Comparison of ENCODE assay signal across 12 cellular contexts in genomic region chr2:156339866-156340265, GRCh38. TPM values are rescaled to one million over a fixed set of nuclear protein-coding genes. Genes with fewer than 3 reads are reported as not detected.
DNase-seq lines count a peak whose midpoint lies in the region; ATAC-seq and TF ChIP-seq lines count a peak whose summit lies in the region.
"Had no signal": no experiment of that assay in that cellular context is flagged by ENCODE, and none has a peak within 500 bp of the region (broad histone marks: within the 10 kb centered on the region; RNA-seq: fewer than 3 reads in every experiment).

No MANE protein-coding gene starts in this region.

- no peak for TF ChIP-seq EP300 in suprapubic skin (IDR thresholded peaks at IDR 0.05)

- H3K36me3 Mint-ChIP-seq in activated naive CD4-positive, alpha-beta T cell treated with anti-CD3 and anti-CD28 coated beads, Interleukin-2, amount 10 ng/mL, durations not matched to agents 7 days and 5 days, result peaks cover 5% of the 10 kb centered on the region
- peaks cover 3% of the 10 kb centered on the region for H3K36me3 Mint-ChIP-seq in activated CD4-positive, alpha-beta memory T cell treated with anti-CD3 and anti-CD28 coated beads, Interleukin-2, amount 10 ng/mL, durations not matched to agents 7 days and 5 days (ENCODE audit: low read depth)
- H3K36me3 Mint-ChIP-seq in immature natural killer cell, result no peaks in the 10 kb centered on the region

- TF ChIP-seq CTCF in suprapubic skin (IDR thresholded peaks at IDR 0.05), result no peak

- TF ChIP-seq POLR2A in suprapubic skin (IDR thresholded peaks at IDR 0.05), result no peak

- WGBS in suprapubic skin, result 66% methylated on average over 3 of the region's 3 CpGs

- peak overlapping the region; percentile 100 for H3K27ac ChIP-seq in suprapubic skin

- no peak overlapping the region for H3K27ac Mint-ChIP-seq in activated naive CD4-positive, alpha-beta T cell treated with anti-CD3 and anti-CD28 coated beads, Interleukin-2, amount 10 ng/mL, durations not matched to agents 7 days and 5 days
- H3K27ac Mint-ChIP-seq in activated CD4-positive, alpha-beta memory T cell treated with anti-CD3 and anti-CD28 coated beads, Interleukin-2, amount 10 ng/mL, durations not matched to agents 7 days and 5 days, result peak overlapping the region; percentile 90
- H3K27ac Mint-ChIP-seq in immature natural killer cell, result peak overlapping the region; percentile 71 to 99 (median 96)

- no peaks in the 10 kb centered on the region for H3K9me3 Mint-ChIP-seq in activated naive CD4-positive, alpha-beta T cell treated with anti-CD3 and anti-CD28 coated beads, Interleukin-2, amount 10 ng/mL, durations not matched to agents 7 days and 5 days
- no peaks in the 10 kb centered on the region for H3K9me3 Mint-ChIP-seq in activated CD4-positive, alpha-beta memory T cell treated with anti-CD3 and anti-CD28 coated beads, Interleukin-2, amount 10 ng/mL, durations not matched to agents 7 days and 5 days
- no peaks in the 10 kb centered on the region for H3K9me3 Mint-ChIP-seq in immature natural killer cell

- H3K36me3 ChIP-seq in suprapubic skin, result no peaks in the 10 kb centered on the region
- H3K36me3 ChIP-seq: ovary had no signal

- peaks cover 27% of the 10 kb centered on the region for H3K4me1 ChIP-seq in suprapubic skin

- no peaks in the 10 kb centered on the region for H3K27me3 Mint-ChIP-seq in activated naive CD4-positive, alpha-beta T cell treated with anti-CD3 and anti-CD28 coated beads, Interleukin-2, amount 10 ng/mL, durations not matched to agents 7 days and 5 days
- H3K27me3 Mint-ChIP-seq in activated CD4-positive, alpha-beta memory T cell treated with anti-CD3 and anti-CD28 coated beads, Interleukin-2, amount 10 ng/mL, durations not matched to agents 7 days and 5 days, result no peaks in the 10 kb centered on the region
- peaks cover 24 to 32% (median 24%) of the 10 kb centered on the region in 3 donors for H3K27me3 Mint-ChIP-seq in immature natural killer cell (ENCODE audit: low read depth in 3 of 3)

- H3K4me1 Mint-ChIP-seq in activated naive CD4-positive, alpha-beta T cell treated with anti-CD3 and anti-CD28 coated beads, Interleukin-2, amount 10 ng/mL, durations not matched to agents 7 days and 5 days, result peaks cover 63% of the 10 kb centered on the region
- peaks cover 54% of the 10 kb centered on the region for H3K4me1 Mint-ChIP-seq in activated CD4-positive, alpha-beta memory T cell treated with anti-CD3 and anti-CD28 coated beads, Interleukin-2, amount 10 ng/mL, durations not matched to agents 7 days and 5 days
- H3K4me1 Mint-ChIP-seq in immature natural killer cell, result peaks cover 28 to 53% of the 10 kb centered on the region in 2 donors

- CTCF ChIA-PET in activated naive CD4-positive, alpha-beta T cell treated with anti-CD3 and anti-CD28 coated beads, Interleukin-2, amount 10 ng/mL, durations not matched to agents 7 days and 5 days (lab: Charles Lee), result interaction anchor here (1.9 to 2.2 kb wide), 2 partner anchors 60 to 249 kb away, joined by 6 to 7 read pairs; no protein-coding TSS in a partner anchor
- CTCF ChIA-PET in activated CD4-positive, alpha-beta memory T cell treated with anti-CD3 and anti-CD28 coated beads, Interleukin-2, amount 10 ng/mL, durations not matched to agents 7 days and 5 days (lab: Charles Lee), result interaction anchor here (2.0 kb wide), 1 partner anchor 60 kb away, joined by 10 read pairs; no protein-coding TSS in a partner anchor

- no peak overlapping the region for H3K4me3 ChIP-seq in suprapubic skin
- H3K4me3 ChIP-seq: ovary had no signal

- H3K27me3 ChIP-seq in suprapubic skin, result no peaks in the 10 kb centered on the region
- H3K27me3 ChIP-seq: ovary had no signal

- no peaks in the 10 kb centered on the region for H3K9me3 ChIP-seq in suprapubic skin
- H3K9me3 ChIP-seq: ovary had no signal

- no peak for ATAC-seq in HG02852 (IDR thresholded peaks at IDR 0.05; ENCODE audit: unreplicated experiment)

- DNase-seq in activated naive CD4-positive, alpha-beta T cell treated with anti-CD3 and anti-CD28 coated beads, Interleukin-2, amount 10 ng/mL, durations not matched to agents 7 days and 5 days, result no peak
- no peak for DNase-seq in activated naive CD4-positive, alpha-beta T cell (lab: John Stamatoyannopoulos, UW)
- DNase-seq in activated CD4-positive, alpha-beta memory T cell treated with anti-CD3 and anti-CD28 coated beads, Interleukin-2, amount 10 ng/mL, durations not matched to agents 7 days and 5 days, result no peak
- no peak for DNase-seq in immature natural killer cell
- no peak for DNase-seq in suprapubic skin (ENCODE audit: low spot score in 2 of 2)
- DNase-seq in GM03348 (ENCODE audit: low spot score), result no peak
- DNase-seq in GDM1 (lab: John Stamatoyannopoulos, UW), result no peak
- DNase-seq: caudate nucleus; NCI-H1092; ovary; stimulated activated CD4-positive, alpha-beta T cell treated with anti-CD3 and anti-CD28 coated beads, Interleukin-2, amount 100 ng/mL, for 24 hours had no signal

- H3K4me3 Mint-ChIP-seq in activated naive CD4-positive, alpha-beta T cell treated with anti-CD3 and anti-CD28 coated beads, Interleukin-2, amount 10 ng/mL, durations not matched to agents 7 days and 5 days, result peak overlapping the region; percentile 8
- H3K4me3 Mint-ChIP-seq in activated CD4-positive, alpha-beta memory T cell treated with anti-CD3 and anti-CD28 coated beads, Interleukin-2, amount 10 ng/mL, durations not matched to agents 7 days and 5 days, result no peak overlapping the region
- H3K4me3 Mint-ChIP-seq in immature natural killer cell, result peak overlapping the region in 2 of 5 donors; percentile 21 to 87

- POLR2A ChIA-PET in activated CD4-positive, alpha-beta memory T cell treated with anti-CD3 and anti-CD28 coated beads, Interleukin-2, amount 10 ng/mL, durations not matched to agents 7 days and 5 days (lab: Charles Lee), result interaction anchor here (1.2 to 4.8 kb wide), 4 partner anchors 60 to 1100 kb away, joined by 5 to 88 read pairs (median 18); partner anchors contain the start of gene GPD2

RNA-seq across cellular contexts. Expression of gene NR4A2, which starts 7.3 kb away (rescaled TPM):
- 1 to 10 TPM; 3.4 to 3.8 TPM for total RNA-seq in activated CD4-positive, alpha-beta memory T cell treated with anti-CD3 and anti-CD28 coated beads, Interleukin-2, amount 10 ng/mL, durations not matched to agents 7 days and 5 days
- 10 to 100 TPM; 21.0 to 46.7 (median 21.7) TPM for polyA plus RNA-seq in immature natural killer cell
- total RNA-seq in suprapubic skin, result 10 to 100 TPM in 3 of 4 donors, 1 to 10 TPM in 1; 9.5 to 21.7 (median 19.8) TPM
